8 cellular contexts compared by ENCODE assay signal in genomic region chr1:211577826-211578639, GRCh38. TPM values are rescaled to one million over a fixed set of nuclear protein-coding genes. Genes with fewer than 3 reads are reported as not detected.
DNase-seq lines count a peak whose midpoint lies in the region; ATAC-seq, FAIRE-seq and TF ChIP-seq lines count a peak whose summit lies in the region.

No MANE protein-coding gene starts in this region.

- peaks cover 52% of the 10 kb centered on the region for H3K4me1 Mint-ChIP-seq in activated CD4-positive, alpha-beta T cell treated with anti-CD3 and anti-CD28 coated beads, Interleukin-2, amount 10 ng/mL, durations not matched to agents 7 days and 5 days
- peaks cover 39% of the 10 kb centered on the region for H3K4me1 Mint-ChIP-seq in dendritic cell treated with granulocyte-macrophage colony-stimulating factor and Interleukin-4, amounts not matched to agents 40 ng/mL and 50 ng/mL, for 4 days (ENCODE audit: low read depth)

- H3K36me3 Mint-ChIP-seq in activated CD4-positive, alpha-beta T cell treated with anti-CD3 and anti-CD28 coated beads, Interleukin-2, amount 10 ng/mL, durations not matched to agents 7 days and 5 days (ENCODE audit: low read depth) = peaks cover 23% of the 10 kb centered on the region
- H3K36me3 Mint-ChIP-seq in dendritic cell treated with granulocyte-macrophage colony-stimulating factor and Interleukin-4, amounts not matched to agents 40 ng/mL and 50 ng/mL, for 4 days (ENCODE audit: low read depth) = peaks cover 29% of the 10 kb centered on the region

- no peaks in the 10 kb centered on the region for H3K9me3 Mint-ChIP-seq in activated CD4-positive, alpha-beta T cell treated with anti-CD3 and anti-CD28 coated beads, Interleukin-2, amount 10 ng/mL, durations not matched to agents 7 days and 5 days
- no peaks in the 10 kb centered on the region for H3K9me3 Mint-ChIP-seq in dendritic cell treated with granulocyte-macrophage colony-stimulating factor and Interleukin-4, amounts not matched to agents 40 ng/mL and 50 ng/mL, for 4 days

- no peaks in the 10 kb centered on the region for H3K9me3 ChIP-seq in right lobe of liver

- CTCF ChIA-PET in AG04449 (lab: Yijun Ruan, JAX) = interaction anchor here (0.7 to 2.7 kb wide), 12 partner anchors 11 to 76 kb away, joined by 3 to 24 read pairs (median 6); no protein-coding TSS in a partner anchor
- CTCF ChIA-PET in activated CD4-positive, alpha-beta T cell treated with anti-CD3 and anti-CD28 coated beads, Interleukin-2, amount 10 ng/mL, durations not matched to agents 7 days and 5 days (lab: Charles Lee) = interaction anchor here (0.5 to 2.5 kb wide), 8 partner anchors 11 to 1064 kb away, joined by 3 to 12 read pairs (median 5); no protein-coding TSS in a partner anchor

- intact Hi-C loops in dendritic cell treated with granulocyte-macrophage colony-stimulating factor and Interleukin-4, amounts not matched to agents 40 ng/mL and 50 ng/mL, for 4 days (cut with micrococcal nuclease) = loop anchor here (1.0 to 2.0 kb wide), 3 partner anchors 29 to 77 kb away; no protein-coding TSS in a partner anchor
- intact Hi-C loops in right lobe of liver (cut with DNase I) = no loop called here

- H3K4me1 ChIP-seq in right lobe of liver = peaks cover 0 to 35% (median 11%) of the 10 kb centered on the region in 4 donors

- H3K27ac ChIP-seq in right lobe of liver = peak overlapping the region; percentile 85 to 96 (median 91)

- TF ChIP-seq POLR2A in right lobe of liver (IDR thresholded peaks at IDR 0.05) = peak; percentile 36

- TF ChIP-seq CTCF in AG04449 (IDR thresholded peaks at IDR 0.05; ENCODE audit: insufficient read depth, low read length, missing control alignments) = peak; percentile 66
- TF ChIP-seq CTCF in right lobe of liver (IDR thresholded peaks at IDR 0.05) = peak; percentile 83 to 90 (median 85)

- POLR2A ChIA-PET in AG04449 (lab: Yijun Ruan, JAX) = interaction anchor here (1.0 to 1.3 kb wide), 2 partner anchors 15 to 75 kb away, joined by 3 to 6 read pairs; no protein-coding TSS in a partner anchor
- POLR2A ChIA-PET in activated CD4-positive, alpha-beta T cell treated with anti-CD3 and anti-CD28 coated beads, Interleukin-2, amount 10 ng/mL, durations not matched to agents 7 days and 5 days (lab: Charles Lee) = no interaction called here

- no peaks in the 10 kb centered on the region for H3K27me3 Mint-ChIP-seq in activated CD4-positive, alpha-beta T cell treated with anti-CD3 and anti-CD28 coated beads, Interleukin-2, amount 10 ng/mL, durations not matched to agents 7 days and 5 days
- no peaks in the 10 kb centered on the region for H3K27me3 Mint-ChIP-seq in dendritic cell treated with granulocyte-macrophage colony-stimulating factor and Interleukin-4, amounts not matched to agents 40 ng/mL and 50 ng/mL, for 4 days

- H3K36me3 ChIP-seq in right lobe of liver = peaks cover 0 to 31% (median 7%) of the 10 kb centered on the region in 4 donors

- peak overlapping the region; percentile 93 for H3K4me3 ChIP-seq in AG04449 (ENCODE audit: low read depth, low read length)
- H3K4me3 ChIP-seq in right lobe of liver = peak overlapping the region; percentile 71 to 97 (median 91)

- ATAC-seq in HG03025 (IDR thresholded peaks at IDR 0.05; ENCODE audit: low FRiP score, unreplicated experiment) = peak; percentile 36
- ATAC-seq in right lobe of liver = peak; percentile 48 to 66 (median 52)

- DNase-seq in AG04449 (ENCODE audit: low read depth, low spot score) (no peak), GM18507 (ENCODE audit: extremely low spot score, insufficient read length, low read depth) (peak; percentile 50), NCI-H2227 (lab: John Stamatoyannopoulos, UW; ENCODE audit: unreplicated experiment) (peak; percentile 65), right lobe of liver (peak; percentile 75 to 83 (median 82))
- peak; percentile 73 for DNase-seq in activated CD4-positive, alpha-beta T cell treated with anti-CD3 and anti-CD28 coated beads, Interleukin-2, amount 10 ng/mL, durations not matched to agents 7 days and 5 days
- DNase-seq in stimulated activated CD4-positive, alpha-beta T cell treated with anti-CD3 and anti-CD28 coated beads, Interleukin-4, amount 100 ng/mL, for 48 hours (ENCODE audit: low read depth in 2 of 2) = peak; percentile 57 to 67

- peak overlapping the region; percentile 93 for H3K4me3 Mint-ChIP-seq in activated CD4-positive, alpha-beta T cell treated with anti-CD3 and anti-CD28 coated beads, Interleukin-2, amount 10 ng/mL, durations not matched to agents 7 days and 5 days
- H3K4me3 Mint-ChIP-seq in dendritic cell treated with granulocyte-macrophage colony-stimulating factor and Interleukin-4, amounts not matched to agents 40 ng/mL and 50 ng/mL, for 4 days = peak overlapping the region; percentile 94

- H3K27me3 ChIP-seq in right lobe of liver = no peaks in the 10 kb centered on the region

- WGBS in right lobe of liver (ENCODE audit: insufficient coverage, low coverage, low lambda C conversion rate, missing lambda C conversion rate) = 5% methylated on average over 4 of the region's 75 CpGs

- peak overlapping the region; percentile 85 for H3K27ac Mint-ChIP-seq in activated CD4-positive, alpha-beta T cell treated with anti-CD3 and anti-CD28 coated beads, Interleukin-2, amount 10 ng/mL, durations not matched to agents 7 days and 5 days
- H3K27ac Mint-ChIP-seq in dendritic cell treated with granulocyte-macrophage colony-stimulating factor and Interleukin-4, amounts not matched to agents 40 ng/mL and 50 ng/mL, for 4 days = peak overlapping the region; percentile 89

- FAIRE-seq in GM18507 (lab: Jason Lieb, UNC) = peak; percentile 87

RNA-seq across cellular contexts. Expression of gene SLC30A1, which starts 0.9 kb away (rescaled TPM):
- 1 to 10 TPM; 9.3 to 9.6 TPM for total RNA-seq in activated CD4-positive, alpha-beta T cell treated with anti-CD3 and anti-CD28 coated beads, Interleukin-2, amount 10 ng/mL, durations not matched to agents 7 days and 5 days
- 10 to 100 TPM; 23.2 to 72.9 (median 48.2) TPM for total RNA-seq in right lobe of liver
